In the genomic region with DNA sequence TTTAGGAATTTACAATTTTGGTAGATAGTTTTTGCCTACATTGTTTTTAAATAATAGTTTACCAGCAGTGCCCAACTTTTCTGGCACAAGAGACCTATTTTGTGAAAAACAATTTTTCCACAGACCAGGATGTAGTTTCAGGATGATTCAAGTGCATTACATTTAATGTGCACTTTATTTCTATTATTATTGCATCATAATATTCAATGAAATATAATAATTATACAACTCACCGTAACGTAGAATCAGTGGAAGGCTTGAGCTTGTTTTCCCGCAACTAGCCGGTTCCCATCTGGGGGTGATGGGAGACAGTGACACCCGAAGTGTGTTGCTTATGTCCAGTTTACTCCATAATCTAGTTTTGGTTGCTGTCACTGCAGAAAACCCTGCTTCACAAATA, we compare ENCODE assay signal across 26 cellular contexts. TPM values are rescaled to one million over a fixed set of nuclear protein-coding genes. Genes with fewer than 3 reads are reported as not detected.
DNase-seq lines count a peak whose midpoint lies in the region; ATAC-seq, FAIRE-seq and TF ChIP-seq lines count a peak whose summit lies in the region.
"Had no signal": no experiment of that assay in that cellular context is flagged by ENCODE, and none has a peak within 500 bp of the region (broad histone marks: within the 10 kb centered on the region; RNA-seq: fewer than 3 reads in every experiment).

No MANE protein-coding gene starts in this region.

- ATAC-seq in IMR-90 (ENCODE audit: low read depth) (no peak), K562 (no peak), HG03280 (IDR thresholded peaks at IDR 0.05; ENCODE audit: unreplicated experiment) (no peak), GM19452 (IDR thresholded peaks at IDR 0.05; ENCODE audit: unreplicated experiment) (no peak)
- no peak for ATAC-seq in activated naive CD4-positive, alpha-beta T cell treated with anti-CD3 and anti-CD28 coated beads, Interleukin-2, amount 50 U/mL, for 72 hours
- ATAC-seq: CD8-positive, alpha-beta T cell had no signal

- no peak for DNase-seq in IMR-90
- DNase-seq in PC-9: no peak
- DNase-seq in K562 (ENCODE audit: extremely low read depth in 1 of 4, low spot score in 3 of 4): no peak
- DNase-seq in neural crest cell (ENCODE audit: low read depth, low spot score): no peak
- no peak for DNase-seq in activated T-helper 2 cell treated with anti-CD3 and anti-CD28 coated beads, Interferon-gamma antibody, Interleukin-2, Interleukin-4, amounts not matched to agents 10 μg/mL and 5 μg/mL and 100 μg/mL, durations not matched to agents 14 hours and 24 hours and 36 hours (ENCODE audit: low spot score)
- no peak for DNase-seq in activated naive CD4-positive, alpha-beta T cell treated with anti-CD3 and anti-CD28 coated beads, Interleukin-2, amount 50 U/mL, for 72 hours (ENCODE audit: low spot score in 2 of 2)
- DNase-seq: 8988T; ACHN; BE2C; C1 segment of cervical spinal cord; Caco-2; Calu3; CD4-positive, CD25-positive, alpha-beta regulatory T cell; CD8-positive, alpha-beta T cell; DMS53; DMS79; DND-41; EL; GDM1 had no signal

- H3K56ac ChIP-seq in IMR-90 (ENCODE audit: extremely low read depth, insufficient read depth, low read length): no peak overlapping the region

- H3K4me3 ChIP-seq in IMR-90 (ENCODE audit: insufficient read depth, low read depth, low read length) (no peak overlapping the region), PC-9 (no peak overlapping the region), K562 (no peak overlapping the region)
- H3K4me3 ChIP-seq: BLaER1 had no signal

- H2BK20ac ChIP-seq in IMR-90 (ENCODE audit: low read depth, low read length): no peak overlapping the region

- TF ChIP-seq RAD21 in IMR-90 (IDR thresholded peaks at IDR 0.05; ENCODE audit: low read length): no peak
- TF ChIP-seq RAD21 in K562 (CRISPR knock-in tag; conservative IDR thresholded peaks at IDR 0.05 in 1 of 2, IDR thresholded peaks at IDR 0.05 in 1 of 2): no peak

- H3K79me1 ChIP-seq in IMR-90 (ENCODE audit: low read depth in 1 of 2, low read length in 2 of 2): peaks cover 0 to 4% of the 10 kb centered on the region in 2 experiments; a peak in 1 of 4 replicates

- FAIRE-seq in K562 (lab: Jason Lieb, UNC): no peak
- FAIRE-seq: A204.1, D721Med, GM19239 had no signal

- no peak overlapping the region for H4K8ac ChIP-seq in IMR-90 (ENCODE audit: low read depth in 2 of 2, low read length in 2 of 2)

- in situ Hi-C loops in IMR-90 (cut with MboI; ENCODE audit: low sequenced_read_pairs) (loop anchor here (10.0 kb wide), 1 partner anchor 277 kb away; a partner anchor contains a TSS), K562 (cut with MboI) (no loop called here)

- TF ChIP-seq EP300 in K562 (IDR thresholded peaks at IDR 0.05; ENCODE audit: low read length): no peak

- H3K27ac ChIP-seq in IMR-90 (ENCODE audit: insufficient read depth, low read length) (no peak overlapping the region), PC-9 (no peak overlapping the region), K562 (ENCODE audit: extremely low read depth, low read depth, low read length) (no peak overlapping the region)
- H3K27ac ChIP-seq: BLaER1 had no signal

- H3K14ac ChIP-seq in IMR-90 (replicated peaks; ENCODE audit: low read depth, low read length): no peak overlapping the region

- H3K4me3 Mint-ChIP-seq in neural crest cell: peak overlapping the region; percentile 67
- no peak overlapping the region for H3K4me3 Mint-ChIP-seq in activated T-helper 2 cell treated with anti-CD3 and anti-CD28 coated beads, Interferon-gamma antibody, Interleukin-2, Interleukin-4, amounts not matched to agents 10 μg/mL and 5 μg/mL and 100 μg/mL, durations not matched to agents 14 hours and 24 hours and 36 hours (ENCODE audit: low read depth)
- H3K4me3 Mint-ChIP-seq: CD14-positive monocyte; CD8-positive, alpha-beta T cell had no signal

- peaks cover 15% of the 10 kb centered on the region for H3K79me2 ChIP-seq in PC-9 (ENCODE audit: low read depth)
- peaks cover 16% of the 10 kb centered on the region for H3K79me2 ChIP-seq in K562 (ENCODE audit: control insufficient read depth, insufficient read depth, low read length)

- H3K4me1 ChIP-seq in IMR-90 (ENCODE audit: control insufficient read depth, insufficient read depth, low read length): 0 out of 2 replicates have a peak, but pooled peaks cover 2% of the 10 kb centered on the region
- H3K4me1 ChIP-seq in PC-9 (replicated peaks; ENCODE audit: insufficient read depth): peaks cover 52% of the 10 kb centered on the region
- H3K4me1 ChIP-seq in K562 (replicated peaks in 1 of 2; ENCODE audit: control insufficient read depth in 2 of 2, insufficient read depth in 2 of 2, low read length in 2 of 2): peaks cover 0 to 16% of the 10 kb centered on the region in 2 experiments; a peak in 3 of 5 replicates

- no peak overlapping the region for H3K9ac ChIP-seq in IMR-90 (ENCODE audit: low read depth, low read length)
- H3K9ac ChIP-seq in K562 (ENCODE audit: insufficient read depth in 1 of 2, low read depth in 2 of 2, low read length in 2 of 2): no peak overlapping the region
- H3K9ac ChIP-seq: BLaER1 had no signal

- H3K36me3 Mint-ChIP-seq in neural crest cell (ENCODE audit: low read depth): peaks cover 5% of the 10 kb centered on the region
- peaks cover 19% of the 10 kb centered on the region for H3K36me3 Mint-ChIP-seq in activated T-helper 2 cell treated with anti-CD3 and anti-CD28 coated beads, Interferon-gamma antibody, Interleukin-2, Interleukin-4, amounts not matched to agents 10 μg/mL and 5 μg/mL and 100 μg/mL, durations not matched to agents 14 hours and 24 hours and 36 hours (ENCODE audit: low read depth)
- peaks cover 13 to 14% of the 10 kb centered on the region in 2 donors for H3K36me3 Mint-ChIP-seq in activated naive CD4-positive, alpha-beta T cell treated with anti-CD3 and anti-CD28 coated beads, Interleukin-2, amount 50 U/mL, for 72 hours
- H3K36me3 Mint-ChIP-seq: CD14-positive monocyte had no signal

- no peak overlapping the region for H4K5ac ChIP-seq in IMR-90 (ENCODE audit: low read depth, low read length)

- H2BK120ac ChIP-seq in IMR-90 (ENCODE audit: low read depth, low read length): no peak overlapping the region

- no peak overlapping the region for H3K23ac ChIP-seq in IMR-90 (ENCODE audit: low read depth, low read length)

- intact Hi-C loops in IMR-90 (cut with micrococcal nuclease) (no loop called here), PC-9 (cut with micrococcal nuclease; ENCODE audit: unreplicated experiment) (loop anchor here (10.0 kb wide), 1 partner anchor 307 kb away; no protein-coding TSS in a partner anchor), K562 (cut with micrococcal nuclease) (no loop called here)
- intact Hi-C loops in activated T-helper 2 cell treated with anti-CD3 and anti-CD28 coated beads, Interferon-gamma antibody, Interleukin-2, Interleukin-4, amounts not matched to agents 10 μg/mL and 5 μg/mL and 100 μg/mL, durations not matched to agents 14 hours and 24 hours and 36 hours (cut with micrococcal nuclease): no loop called here

- no peak overlapping the region for H2BK5ac ChIP-seq in IMR-90 (ENCODE audit: low read depth, low read length, poor library complexity, severe bottlenecking)

- BruUV-seq in IMR-90 (replicated peaks; lab: Mats Ljungman, UMichigan) (no TSS peak), PC-9 (replicated peaks; lab: Mats Ljungman, UMichigan) (no TSS peak), K562 (replicated peaks; lab: Mats Ljungman, UMichigan) (no TSS peak)

- peaks cover 10% of the 10 kb centered on the region for H3K4me1 Mint-ChIP-seq in neural crest cell
- peaks cover 3% of the 10 kb centered on the region for H3K4me1 Mint-ChIP-seq in activated T-helper 2 cell treated with anti-CD3 and anti-CD28 coated beads, Interferon-gamma antibody, Interleukin-2, Interleukin-4, amounts not matched to agents 10 μg/mL and 5 μg/mL and 100 μg/mL, durations not matched to agents 14 hours and 24 hours and 36 hours (ENCODE audit: low read depth)

- H4K20me1 ChIP-seq in IMR-90 (ENCODE audit: insufficient read depth, low read length) (peaks cover 14% of the 10 kb centered on the region), PC-9 (ENCODE audit: insufficient read depth) (peaks cover 3% of the 10 kb centered on the region), K562 (replicated peaks; ENCODE audit: control insufficient read depth, insufficient read depth, low read length) (0 out of 2 replicates have a peak, but pooled peaks cover 7% of the 10 kb centered on the region)

- no CpG with 5 or more reads among the region's 5 CpGs for WGBS in IMR-90 (ENCODE audit: extremely low coverage in 2 of 2, insufficient read length in 1 of 2), 2 experiments
- WGBS in K562 (ENCODE audit: insufficient coverage, low coverage, missing lambda C conversion rate): 34% methylated on average over 5 of the region's 5 CpGs

- no peak for TF ChIP-seq CTCF in IMR-90 (conservative IDR thresholded peaks at IDR 0.05; ENCODE audit: low read depth, low read length)
- TF ChIP-seq CTCF in PC-9 (conservative IDR thresholded peaks at IDR 0.05): no peak
- no peak for TF ChIP-seq CTCF in K562 (IDR thresholded peaks at IDR 0.05 in 2 of 3, conservative IDR thresholded peaks at IDR 0.05 in 1 of 3; ENCODE audit: insufficient read depth in 2 of 3, low read depth in 1 of 3, low read length in 3 of 3)
- no peak for TF ChIP-seq CTCF in neural crest cell (conservative IDR thresholded peaks at IDR 0.05)

- H3K4me2 ChIP-seq in IMR-90 (ENCODE audit: low read depth, low read length) (no peak overlapping the region), PC-9 (0 out of 2 replicates have a peak overlapping the region, but pooled peaks have one; percentile 45), K562 (ENCODE audit: insufficient read depth, low read length) (no peak overlapping the region)
- H3K4me2 ChIP-seq: BLaER1 had no signal

- CTCF ChIA-PET in IMR-90 (lab: Yijun Ruan, JAX) (no interaction called here), PC-9 (lab: Charles Lee) (no interaction called here), K562 (lab: Yijun Ruan, JAX; ENCODE audit: low intra/inter-chr PET ratio) (no interaction called here)

- dilution Hi-C loops in IMR-90 (cut with HindIII; ENCODE audit: low sequenced_read_pairs, unreplicated experiment): no loop called here

- H2AK9ac ChIP-seq in IMR-90 (replicated peaks; ENCODE audit: low read depth, low read length, poor library complexity): no peak overlapping the region

- no peak overlapping the region for H3K4ac ChIP-seq in IMR-90 (ENCODE audit: low read depth, low read length)

- H3K18ac ChIP-seq in IMR-90 (ENCODE audit: low read depth, low read length): no peak overlapping the region

- peaks cover 3% of the 10 kb centered on the region; the same call in 1 of the 2 replicates for H3K9me1 ChIP-seq in IMR-90 (ENCODE audit: insufficient read depth, low read length)
- no peaks in the 10 kb centered on the region for H3K9me1 ChIP-seq in K562 (ENCODE audit: control insufficient read depth, insufficient read depth, low read length)

- peaks cover 38% of the 10 kb centered on the region for H3F3A ChIP-seq in PC-9 (ENCODE audit: insufficient read depth, low read depth)

- H3K27me3 ChIP-seq in IMR-90 (ENCODE audit: control insufficient read depth, insufficient read depth, low read length): no peaks in the 10 kb centered on the region
- no peaks in the 10 kb centered on the region for H3K27me3 ChIP-seq in PC-9 (ENCODE audit: insufficient read depth, low read depth)
- H3K27me3 ChIP-seq in K562 (ENCODE audit: control insufficient read depth in 2 of 2, insufficient read depth in 2 of 2, low read length in 2 of 2): peaks cover 6 to 9% of the 10 kb centered on the region in 2 experiments; a peak in 3 of 5 replicates
- H3K27me3 ChIP-seq: BE2C, BLaER1 had no signal

- H4K91ac ChIP-seq in IMR-90 (ENCODE audit: insufficient read depth, low read depth, low read length): no peak overlapping the region

- POLR2A ChIA-PET in IMR-90 (lab: Charles Lee; ENCODE audit: unreplicated experiment) (no interaction called here), PC-9 (lab: Charles Lee; ENCODE audit: unreplicated experiment) (no interaction called here), K562 (lab: Yijun Ruan, JAX) (no interaction called here)

- H3K9me3 Mint-ChIP-seq in neural crest cell: peaks cover 3% of the 10 kb centered on the region
- peaks cover 4% of the 10 kb centered on the region for H3K9me3 Mint-ChIP-seq in activated T-helper 2 cell treated with anti-CD3 and anti-CD28 coated beads, Interferon-gamma antibody, Interleukin-2, Interleukin-4, amounts not matched to agents 10 μg/mL and 5 μg/mL and 100 μg/mL, durations not matched to agents 14 hours and 24 hours and 36 hours
- no peaks in the 10 kb centered on the region for H3K9me3 Mint-ChIP-seq in activated naive CD4-positive, alpha-beta T cell treated with anti-CD3 and anti-CD28 coated beads, Interleukin-2, amount 50 U/mL, for 72 hours
- H3K9me3 Mint-ChIP-seq: CD4-positive, CD25-positive, alpha-beta regulatory T cell; CD8-positive, alpha-beta T cell had no signal

- H3K36me3 ChIP-seq in IMR-90 (ENCODE audit: control insufficient read depth, insufficient read depth, low read length) (no peaks in the 10 kb centered on the region; the same call in 1 of the 2 replicates), PC-9 (ENCODE audit: low read depth) (no peaks in the 10 kb centered on the region), K562 (ENCODE audit: control insufficient read depth, insufficient read depth, low read length) (no peaks in the 10 kb centered on the region; the same call in 2 of the 3 replicates)
- H3K36me3 ChIP-seq: BLaER1 had no signal

- TF ChIP-seq POLR2A in IMR-90 (IDR thresholded peaks at IDR 0.05; ENCODE audit: low read depth, low read length) (no peak), K562 (conservative IDR thresholded peaks at IDR 0.05) (no peak)

- no peak overlapping the region for H2BK15ac ChIP-seq in IMR-90 (ENCODE audit: low read depth, low read length)

- H3K27ac Mint-ChIP-seq in neural crest cell (ENCODE audit: unreplicated experiment): no peak overlapping the region
- no peak overlapping the region for H3K27ac Mint-ChIP-seq in activated T-helper 2 cell treated with anti-CD3 and anti-CD28 coated beads, Interferon-gamma antibody, Interleukin-2, Interleukin-4, amounts not matched to agents 10 μg/mL and 5 μg/mL and 100 μg/mL, durations not matched to agents 14 hours and 24 hours and 36 hours
- H3K27ac Mint-ChIP-seq in activated naive CD4-positive, alpha-beta T cell treated with anti-CD3 and anti-CD28 coated beads, Interleukin-2, amount 50 U/mL, for 72 hours: no peak overlapping the region
- H3K27ac Mint-ChIP-seq: CD14-positive monocyte; CD4-positive, CD25-positive, alpha-beta regulatory T cell; CD8-positive, alpha-beta T cell had no signal

- H3K27me3 Mint-ChIP-seq in neural crest cell (ENCODE audit: low read depth): peaks cover 15% of the 10 kb centered on the region
- no peaks in the 10 kb centered on the region for H3K27me3 Mint-ChIP-seq in activated T-helper 2 cell treated with anti-CD3 and anti-CD28 coated beads, Interferon-gamma antibody, Interleukin-2, Interleukin-4, amounts not matched to agents 10 μg/mL and 5 μg/mL and 100 μg/mL, durations not matched to agents 14 hours and 24 hours and 36 hours (ENCODE audit: low read depth)

- no peak overlapping the region for H2AK5ac ChIP-seq in IMR-90 (ENCODE audit: low read depth, low read length)

- no peaks in the 10 kb centered on the region for H3K9me3 ChIP-seq in IMR-90 (ENCODE audit: control insufficient read depth, insufficient read depth, low read length)
- H3K9me3 ChIP-seq in PC-9 (ENCODE audit: insufficient read depth, low read depth): no peaks in the 10 kb centered on the region
- H3K9me3 ChIP-seq in K562 (replicated peaks; ENCODE audit: control insufficient read depth, insufficient read depth, low read depth, low read length): no peaks in the 10 kb centered on the region
- H3K9me3 ChIP-seq: BE2C, BLaER1 had no signal

- no peaks in the 10 kb centered on the region for H3K9me2 ChIP-seq in PC-9 (ENCODE audit: insufficient read depth)

- H2AFZ ChIP-seq in IMR-90 (replicated peaks; ENCODE audit: low read length, poor library complexity) (no peak overlapping the region), PC-9 (no peak overlapping the region), K562 (ENCODE audit: low read depth, low read length) (no peak overlapping the region)

RNA-seq across cellular contexts. Expression of a gene that starts 3.5 kb away (rescaled TPM):
- total RNA-seq in IMR-90 (2012; rRNA removed) (5.2 and 8.9 TPM in 2 replicates), PC-9 (2021) (27.8 and 32.2 TPM in 2 replicates), K562 (2014; rRNA removed) (9.9 and 10.9 TPM in 2 replicates), K562 (2014; rRNA removed; fragmentation: Illumina TruSeq; extraction: Trizol) (9.2 and 10.3 TPM in 2 replicates), K562 (2015; rRNA removed; fragmentation: Illumina TruSeq; extraction: Trizol) (14.0 and 14.1 TPM in 2 replicates), K562 (2021) (29.8 and 33.3 TPM in 2 replicates), neural crest cell (99.0 and 102 TPM in 2 replicates)
- polyA plus RNA-seq in IMR-90 (2012; rRNA removed) (12.2 and 12.9 TPM in 2 replicates), K562 (2011; rRNA removed) (10.7 and 11.0 TPM in 2 replicates), K562 (2014; fragmentation: Illumina TruSeq; extraction: Trizol) (20.2 and 27.4 TPM in 2 replicates), K562 (2014; fragmentation: Nextera tagmentation; extraction: Ambion mirVana) (1 to 10 TPM; 5.0 to 5.7 TPM), K562 (2014; rRNA removed) (24.6 and 26.7 TPM in 2 replicates)
- 23.6 and 24.0 TPM in 2 replicates for polyA plus RNA-seq in IMR-90 (2012; cell fraction: cytosol; rRNA removed)
- 8.7 and 9.1 TPM in 2 replicates for polyA plus RNA-seq in IMR-90 (2012; cell fraction: nucleus; rRNA removed; ENCODE audit: low replicate concordance)
- 5.5 and 7.0 TPM in 2 replicates for total RNA-seq in K562 (2011; cell fraction: chromatin; rRNA removed; ENCODE audit: low replicate concordance)
- 5.8 and 7.3 TPM in 2 replicates for total RNA-seq in K562 (2011; cell fraction: nucleolus; rRNA removed)
- total RNA-seq in K562 (2011; cell fraction: nucleoplasm; rRNA removed): 8.4 and 11.3 TPM in 2 replicates
- 8.9 and 13.6 TPM in 2 replicates for polyA plus RNA-seq in K562 (2011; cell fraction: cytosol; rRNA removed)
- polyA plus RNA-seq in K562 (2011; cell fraction: nucleus; rRNA removed): 4.6 and 4.7 TPM in 2 replicates
- 22.8 and 30.2 TPM in 2 replicates for polyA plus RNA-seq in K562 (2012)
- polyA minus RNA-seq in K562 (2011; rRNA and poly(A)+ RNA removed): 6.5 and 8.4 TPM in 2 replicates
- polyA minus RNA-seq in K562 (2011; cell fraction: cytosol; rRNA and poly(A)+ RNA removed): 7.5 and 8.3 TPM in 2 replicates
- 3.9 and 7.9 TPM in 2 replicates for polyA minus RNA-seq in K562 (2011; cell fraction: nucleus; rRNA and poly(A)+ RNA removed)
- 37.2 and 37.5 TPM in 2 replicates for total RNA-seq in activated T-helper 2 cell treated with anti-CD3 and anti-CD28 coated beads, Interferon-gamma antibody, Interleukin-2, Interleukin-4, amounts not matched to agents 10 μg/mL and 5 μg/mL and 100 μg/mL, durations not matched to agents 14 hours and 24 hours and 36 hours
- 10 to 100 TPM; 29.0 to 53.9 TPM for total RNA-seq in activated naive CD4-positive, alpha-beta T cell treated with anti-CD3 and anti-CD28 coated beads, Interleukin-2, amount 50 U/mL, for 72 hours

RNA-seq across cellular contexts. Expression of a gene that starts 21.7 kb away (rescaled TPM):
- 4.1 and 4.7 TPM in 2 replicates for total RNA-seq in IMR-90 (2012; rRNA removed)
- polyA plus RNA-seq in IMR-90 (2012; rRNA removed): 2.1 and 2.3 TPM in 2 replicates
- polyA plus RNA-seq in IMR-90 (2012; cell fraction: cytosol; rRNA removed): 0.79 and 1.0 TPM in 2 replicates
- 8.1 and 16.6 TPM in 2 replicates for polyA plus RNA-seq in IMR-90 (2012; cell fraction: nucleus; rRNA removed; ENCODE audit: low replicate concordance)
- total RNA-seq in PC-9 (2021): 13.6 and 15.2 TPM in 2 replicates
- 2.6 and 4.0 TPM in 2 replicates for total RNA-seq in K562 (2011; cell fraction: chromatin; rRNA removed; ENCODE audit: low replicate concordance)
- total RNA-seq in K562 (2011; cell fraction: nucleolus; rRNA removed): 1.6 and 2.3 TPM in 2 replicates
- 2.4 and 3.3 TPM in 2 replicates for total RNA-seq in K562 (2011; cell fraction: nucleoplasm; rRNA removed)
- total RNA-seq in K562 (2014; rRNA removed): under 0.01 and 0.65 TPM in 2 replicates
- 0.26 and 0.33 TPM in 2 replicates for total RNA-seq in K562 (2014; rRNA removed; fragmentation: Illumina TruSeq; extraction: Trizol)
- 0.64 and 0.65 TPM in 2 replicates for total RNA-seq in K562 (2015; rRNA removed; fragmentation: Illumina TruSeq; extraction: Trizol)
- 0.31 and 0.38 TPM in 2 replicates for total RNA-seq in K562 (2021)
- 1.5 and 2.1 TPM in 2 replicates for polyA plus RNA-seq in K562 (2011; rRNA removed)
- 0.58 and 0.94 TPM in 2 replicates for polyA plus RNA-seq in K562 (2011; cell fraction: cytosol; rRNA removed)
- polyA plus RNA-seq in K562 (2011; cell fraction: nucleus; rRNA removed): 4.1 and 5.2 TPM in 2 replicates
- polyA plus RNA-seq in K562 (2012): 0.43 and 2.9 TPM in 2 replicates
- 0.22 and 0.24 TPM in 2 replicates for polyA plus RNA-seq in K562 (2014; fragmentation: Illumina TruSeq; extraction: Trizol)
- polyA plus RNA-seq in K562 (2014; fragmentation: Nextera tagmentation; extraction: Ambion mirVana): under 1 TPM; 0.14 to 0.18 TPM
- polyA plus RNA-seq in K562 (2014; rRNA removed): 0.19 and 0.47 TPM in 2 replicates
- 4.1 and 4.4 TPM in 2 replicates for polyA minus RNA-seq in K562 (2011; rRNA and poly(A)+ RNA removed)
- polyA minus RNA-seq in K562 (2011; cell fraction: cytosol; rRNA and poly(A)+ RNA removed): 0.64 TPM in 1 of 2 replicates, not detected in the other
- polyA minus RNA-seq in K562 (2011; cell fraction: nucleus; rRNA and poly(A)+ RNA removed): 3.4 and 6.1 TPM in 2 replicates
- total RNA-seq in neural crest cell: 9.4 and 11.8 TPM in 2 replicates
- 1.7 and 2.3 TPM in 2 replicates for total RNA-seq in activated T-helper 2 cell treated with anti-CD3 and anti-CD28 coated beads, Interferon-gamma antibody, Interleukin-2, Interleukin-4, amounts not matched to agents 10 μg/mL and 5 μg/mL and 100 μg/mL, durations not matched to agents 14 hours and 24 hours and 36 hours
- 10 to 100 TPM in 1 of 2 donors, 1 to 10 TPM in 1; 3.1 to 17.2 TPM for total RNA-seq in activated naive CD4-positive, alpha-beta T cell treated with anti-CD3 and anti-CD28 coated beads, Interleukin-2, amount 50 U/mL, for 72 hours
- polyA plus RNA-seq: CD14-positive monocyte had no signal
